In the genomic region with DNA sequence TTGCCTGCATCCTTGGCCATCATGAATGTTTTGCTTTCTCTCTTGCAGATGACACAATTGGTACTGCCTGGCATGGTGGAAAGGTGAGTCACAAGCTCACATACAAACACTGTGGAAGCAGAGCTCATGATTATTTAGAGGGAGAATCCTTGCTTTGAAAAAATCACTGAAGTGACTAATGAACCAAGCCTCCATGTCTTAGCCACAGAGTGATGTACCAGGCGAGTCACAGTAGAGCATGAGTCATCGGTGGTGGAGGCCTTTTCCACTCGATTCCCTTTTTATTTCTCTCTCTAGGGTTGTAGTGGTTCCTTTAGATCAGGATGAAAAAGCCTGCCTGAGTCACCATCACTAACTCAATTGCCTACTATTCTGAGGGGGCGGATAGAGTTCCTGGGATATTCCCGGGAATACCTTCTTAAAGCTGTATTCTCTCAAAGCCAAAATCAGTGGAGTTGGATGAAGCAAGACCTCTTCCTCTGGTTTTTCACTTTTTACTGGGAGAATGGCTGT, we compare ENCODE assay signal across 8 cellular contexts. TPM values are rescaled to one million over a fixed set of nuclear protein-coding genes. Genes with fewer than 3 reads are reported as not detected.
A peak's percentile ranks its signal among the peaks of the same experiment; 100 is the strongest.
DNase-seq lines count a peak whose midpoint lies in the region; ATAC-seq lines count a peak whose summit lies in the region.

No MANE protein-coding gene starts in this region.

- DNase-seq in NCI-H446 treated with DMSO at 0.1 percent for 48 hours (lab: John Stamatoyannopoulos, UW) (peak; percentile 10), kidney glomerular epithelial cell (lab: John Stamatoyannopoulos, UW) (peak; percentile 100), left lobe of liver (ENCODE audit: low spot score) (no peak)
- peak; percentile 64 for DNase-seq in activated naive CD8-positive, alpha-beta T cell treated with anti-CD3 and anti-CD28 coated beads for 36 hours
- peak; percentile 15 to 36 for DNase-seq in stimulated activated CD8-positive, alpha-beta memory T cell treated with anti-CD3 and anti-CD28 coated beads, Interleukin-2, amount 100 ng/mL, for 48 hours (ENCODE audit: low read depth in 2 of 2)
- no peak for DNase-seq in effector memory CD4-positive, alpha-beta T cell

- H3K4me3 ChIP-seq in effector memory CD4-positive, alpha-beta T cell (ENCODE audit: insufficient read depth, low read depth, low read length, poor library complexity, severe bottlenecking) = no peak overlapping the region

- H3K27ac Mint-ChIP-seq in activated naive CD8-positive, alpha-beta T cell treated with anti-CD3 and anti-CD28 coated beads for 36 hours = peak overlapping the region; percentile 72

- no peaks in the 10 kb centered on the region for H3K9me3 ChIP-seq in effector memory CD4-positive, alpha-beta T cell (ENCODE audit: control insufficient read depth, low read length)

- no peaks in the 10 kb centered on the region for H3K9me3 Mint-ChIP-seq in activated naive CD8-positive, alpha-beta T cell treated with anti-CD3 and anti-CD28 coated beads for 36 hours

- no peaks in the 10 kb centered on the region for H3K27me3 ChIP-seq in effector memory CD4-positive, alpha-beta T cell (replicated peaks; ENCODE audit: control insufficient read depth, insufficient read depth, low read length, poor library complexity, severe bottlenecking)

- H3K36me3 ChIP-seq in effector memory CD4-positive, alpha-beta T cell (ENCODE audit: control insufficient read depth, insufficient read depth, low read length) = no peaks in the 10 kb centered on the region

- H3K36me3 Mint-ChIP-seq in activated naive CD8-positive, alpha-beta T cell treated with anti-CD3 and anti-CD28 coated beads for 36 hours = peaks cover 11% of the 10 kb centered on the region

- H3K4me3 Mint-ChIP-seq in activated naive CD8-positive, alpha-beta T cell treated with anti-CD3 and anti-CD28 coated beads for 36 hours = no peak overlapping the region

- H3K4me1 ChIP-seq in effector memory CD4-positive, alpha-beta T cell (ENCODE audit: control insufficient read depth, insufficient read depth, low read length, poor library complexity, severe bottlenecking) = no peaks in the 10 kb centered on the region

- ATAC-seq in GM18861 (IDR thresholded peaks at IDR 0.05; ENCODE audit: unreplicated experiment) (peak; percentile 46), HG03095 (IDR thresholded peaks at IDR 0.05; ENCODE audit: unreplicated experiment) (no peak), left lobe of liver (no peak)

- no peaks in the 10 kb centered on the region for H3K27me3 Mint-ChIP-seq in activated naive CD8-positive, alpha-beta T cell treated with anti-CD3 and anti-CD28 coated beads for 36 hours

- no peak overlapping the region for H3K27ac ChIP-seq in effector memory CD4-positive, alpha-beta T cell (ENCODE audit: insufficient read depth, low read length, poor library complexity, severe bottlenecking)

- peaks cover 15% of the 10 kb centered on the region for H3K4me1 Mint-ChIP-seq in activated naive CD8-positive, alpha-beta T cell treated with anti-CD3 and anti-CD28 coated beads for 36 hours

RNA-seq across cellular contexts. Expression of a gene that starts 49.6 kb away (rescaled TPM):
- 10 to 100 TPM; 50.8 to 53.3 TPM for total RNA-seq in activated naive CD8-positive, alpha-beta T cell treated with anti-CD3 and anti-CD28 coated beads for 36 hours
- total RNA-seq in left lobe of liver = 14.6 TPM

Comparison
In these comparisons a context has a peak if more than half of its experiments do, and no peak if none do; other contexts are left out.
1. DNase-seq: peak in NCI-H446 treated with DMSO at 0.1 percent for 48 hours (single experiment), activated naive CD8-positive, alpha-beta T cell treated with anti-CD3 and anti-CD28 coated beads for 36 hours (single experiment), kidney glomerular epithelial cell (single experiment) and stimulated activated CD8-positive, alpha-beta memory T cell treated with anti-CD3 and anti-CD28 coated beads, Interleukin-2, amount 100 ng/mL, for 48 hours (2 of 2); none in effector memory CD4-positive, alpha-beta T cell (0 of 3) and left lobe of liver (single experiment).